8 cellular contexts compared by ENCODE assay signal in the genomic region with DNA sequence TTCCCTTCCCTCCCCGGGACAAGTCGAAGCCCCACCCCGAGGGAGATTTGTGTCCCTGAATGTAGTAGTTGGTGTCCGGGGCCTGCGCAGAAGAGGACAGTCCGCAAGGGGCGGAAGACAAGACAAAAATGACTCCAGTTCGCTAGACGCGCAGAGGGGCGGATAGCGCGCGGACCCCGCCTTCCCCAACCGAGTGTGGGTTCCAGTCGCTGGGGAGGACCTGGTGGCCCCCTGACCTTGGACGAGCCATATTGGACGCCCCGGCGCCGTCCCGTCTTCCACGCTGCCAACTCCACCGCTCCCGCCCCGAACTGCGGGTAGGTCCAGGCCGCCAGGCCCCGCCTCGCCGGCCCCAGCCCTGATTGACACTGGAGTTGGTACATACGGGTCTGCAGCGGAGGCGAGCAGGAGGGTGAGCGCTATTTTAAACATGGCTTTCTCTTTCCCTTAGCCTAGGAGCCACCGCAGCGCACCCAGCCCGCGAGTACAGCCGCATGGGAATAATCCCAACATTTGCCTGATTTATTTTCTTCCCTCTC. TPM values are rescaled to one million over a fixed set of nuclear protein-coding genes. Genes with fewer than 3 reads are reported as not detected.
DNase-seq lines count a peak whose midpoint lies in the region; ATAC-seq and TF ChIP-seq lines count a peak whose summit lies in the region.

No MANE protein-coding gene starts in this region.

- peak overlapping the region; percentile 90 for H3K4me3 Mint-ChIP-seq in chondrocyte (ENCODE audit: unreplicated experiment)

- DNase-seq in AML-193 (lab: John Stamatoyannopoulos, UW) (peak; percentile 92 to 94), NCI-H345 (lab: John Stamatoyannopoulos, UW) (peak; percentile 89), chondrocyte (ENCODE audit: low spot score) (peak; percentile 96), kidney tubule cell (ENCODE audit: low spot score) (peak; percentile 95)
- DNase-seq in activated CD4-positive, alpha-beta T cell treated with anti-CD3 and anti-CD28 coated beads for 1 hour, result peak; percentile 35
- DNase-seq in stimulated activated CD4-positive, alpha-beta T cell treated with anti-CD3 and anti-CD28 coated beads, Interleukin-1b, Interleukin-23, amount 100 ng/mL, for 1 hour (ENCODE audit: low read depth in 2 of 2), result peak; percentile 2 to 36

- no peaks in the 10 kb centered on the region for H3K27me3 Mint-ChIP-seq in chondrocyte (ENCODE audit: low read depth)

- peak overlapping the region; percentile 90 for H3K27ac Mint-ChIP-seq in chondrocyte (ENCODE audit: unreplicated experiment)

- ATAC-seq in GM19025 (IDR thresholded peaks at IDR 0.05; ENCODE audit: low read depth, unreplicated experiment), result peak; percentile 65
- peak; percentile 72 for ATAC-seq in HG03280 (IDR thresholded peaks at IDR 0.05; ENCODE audit: unreplicated experiment)

- no peaks in the 10 kb centered on the region for H3K36me3 Mint-ChIP-seq in chondrocyte (ENCODE audit: low read depth)

- H3K9me3 Mint-ChIP-seq in chondrocyte (ENCODE audit: low read depth), result no peaks in the 10 kb centered on the region

- TF ChIP-seq CTCF in chondrocyte (IDR thresholded peaks at IDR 0.05), result peak; percentile 71

- peaks cover 4% of the 10 kb centered on the region for H3K4me1 Mint-ChIP-seq in chondrocyte (ENCODE audit: low read depth)

RNA-seq across cellular contexts. Expression of a gene that starts 0.8 kb away (rescaled TPM):
- 30.8 to 55.5 TPM (median 36.2 TPM) in 3 replicates for total RNA-seq in chondrocyte

Comparison
In these comparisons a context has a peak if more than half of its experiments do, and no peak if none do; other contexts are left out.
1. Peak in every context shown above with its lines: DNase-seq and ATAC-seq.
2. DNase-seq: peak in every context shown above with its lines; median percentile 96 in chondrocyte; 95 in kidney tubule cell; 93 in AML-193; 89 in NCI-H345; 35 in activated CD4-positive, alpha-beta T cell treated with anti-CD3 and anti-CD28 coated beads for 1 hour; 19 in stimulated activated CD4-positive, alpha-beta T cell treated with anti-CD3 and anti-CD28 coated beads, Interleukin-1b, Interleukin-23, amount 100 ng/mL, for 1 hour.